23 cellular contexts compared by ENCODE assay signal in the genomic region with DNA sequence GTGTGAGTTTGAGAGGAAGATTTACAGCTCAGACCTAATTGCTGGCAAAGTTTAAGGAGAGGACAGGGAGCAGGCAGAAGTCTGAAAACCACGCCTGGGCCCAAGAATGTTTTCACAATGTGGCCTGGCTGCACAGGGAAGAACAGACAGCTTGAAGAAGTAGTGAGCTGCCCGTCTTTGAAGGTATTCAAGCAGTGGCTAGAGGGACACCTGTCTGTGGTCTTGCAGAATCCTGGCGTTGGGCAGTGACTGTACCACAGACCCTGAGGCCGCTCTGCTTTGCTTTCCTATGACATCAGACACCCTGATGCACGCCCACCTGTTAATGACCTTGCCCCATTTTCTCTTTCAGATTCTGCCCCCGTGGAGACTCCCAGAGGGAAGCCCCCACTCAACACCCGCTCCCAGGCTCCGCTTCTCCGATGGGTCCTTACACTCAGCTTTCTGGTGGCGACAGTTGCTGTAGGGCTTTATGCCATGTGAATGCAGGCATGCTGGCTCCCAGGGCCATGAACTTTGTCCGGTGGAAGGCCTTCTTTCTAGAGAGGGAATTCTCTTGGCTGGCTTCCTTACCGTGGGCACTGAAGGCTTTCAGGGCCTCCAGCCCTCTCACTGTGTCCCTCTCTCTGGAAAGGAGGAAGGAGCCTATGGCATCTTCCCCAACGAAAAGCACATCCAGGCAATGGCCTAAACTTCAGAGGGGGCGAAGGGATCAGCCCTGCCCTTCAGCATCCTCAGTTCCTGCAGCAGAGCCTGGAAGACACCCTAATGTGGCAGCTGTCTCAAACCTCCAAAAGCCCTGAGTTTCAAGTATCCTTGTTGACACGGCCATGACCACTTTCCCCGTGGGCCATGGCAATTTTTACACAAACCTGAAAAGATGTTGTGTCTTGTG. TPM values are rescaled to one million over a fixed set of nuclear protein-coding genes. Genes with fewer than 3 reads are reported as not detected.
DNase-seq lines count a peak whose midpoint lies in the region; ATAC-seq, FAIRE-seq and TF ChIP-seq lines count a peak whose summit lies in the region.
"Had no signal": no experiment of that assay in that cellular context is flagged by ENCODE, and none has a peak within 500 bp of the region (broad histone marks: within the 10 kb centered on the region; RNA-seq: fewer than 3 reads in every experiment).

No MANE protein-coding gene starts in this region.

- no peak for FAIRE-seq in GM12878 (lab: Jason Lieb, UNC)
- FAIRE-seq: G401.6, H54 had no signal

- intact Hi-C loops in GM12878 (cut with micrococcal nuclease; ENCODE audit: unreplicated experiment) = no loop called here
- intact Hi-C loops in testis (cut with DNase I; ENCODE audit: low total_unique reads) = no loop called here
- intact Hi-C loops in CD4-positive, alpha-beta T cell (cut with DNase I, micrococcal nuclease) = no loop called here

- H3K36me3 Mint-ChIP-seq in CD4-positive, alpha-beta T cell (ENCODE audit: low read depth) = no peaks in the 10 kb centered on the region

- H3K36me3 ChIP-seq in HEK293 (ENCODE audit: control insufficient read depth in 2 of 2, insufficient read depth in 1 of 2, low read length in 2 of 2) (peaks cover 0 to 43% of the 10 kb centered on the region in 2 experiments; a peak in 2 of 3 replicates), GM12878 (ENCODE audit: control insufficient read depth in 2 of 2, insufficient read depth in 2 of 2, low read length in 1 of 2) (peaks cover 8 to 9% of the 10 kb centered on the region in 2 experiments; a peak in 3 of 4 replicates), testis (ENCODE audit: low read depth, missing control alignments) (no peaks in the 10 kb centered on the region)

- RAD21 ChIA-PET in GM12878 (lab: Charles Lee; ENCODE audit: unreplicated experiment) = interaction anchor here (1.1 to 1.7 kb wide), 6 partner anchors 8 to 42 kb away, joined by 4 to 10 read pairs (median 5); a partner anchor contains a TSS

- TF ChIP-seq POLR2A in GM12878 (IDR thresholded peaks at IDR 0.05; ENCODE audit: low read depth, low read length) = no peak
- TF ChIP-seq POLR2A in testis (IDR thresholded peaks at IDR 0.05) = no peak

- no peaks in the 10 kb centered on the region for H3K79me2 ChIP-seq in GM12878 (ENCODE audit: control insufficient read depth, insufficient read depth, low read length)

- H3K27me3 ChIP-seq in GM12878 (replicated peaks in 1 of 2; ENCODE audit: control insufficient read depth in 2 of 2, insufficient read depth in 2 of 2, low read length in 1 of 2) = no peaks in the 10 kb centered on the region
- no peaks in the 10 kb centered on the region for H3K27me3 ChIP-seq in testis
- H3K27me3 ChIP-seq in CD4-positive, alpha-beta T cell (ENCODE audit: control insufficient read depth, insufficient read depth, low read length) = no peaks in the 10 kb centered on the region
- H3K27me3 ChIP-seq: MG63, neutrophil, tibial nerve had no signal

- H4K20me1 ChIP-seq in GM12878 (ENCODE audit: control insufficient read depth, insufficient read depth) = no peaks in the 10 kb centered on the region

- H3K27me3 Mint-ChIP-seq in CD4-positive, alpha-beta T cell = no peaks in the 10 kb centered on the region

- no peaks in the 10 kb centered on the region for H3K9me3 ChIP-seq in HEK293 (ENCODE audit: control insufficient read depth, insufficient read depth, low read depth, low read length)
- H3K9me3 ChIP-seq in GM12878 (replicated peaks; ENCODE audit: control insufficient read depth, insufficient read depth, low read length) = no peaks in the 10 kb centered on the region
- no peaks in the 10 kb centered on the region for H3K9me3 ChIP-seq in testis
- no peaks in the 10 kb centered on the region for H3K9me3 ChIP-seq in CD4-positive, alpha-beta T cell (ENCODE audit: control insufficient read depth, low read length)
- H3K9me3 ChIP-seq: MG63, neutrophil, tibial nerve had no signal

- in situ Hi-C loops in GM12878 (cut with MboI) = loop anchor here (25.0 kb wide), 1 partner anchor 1819 kb away; a partner anchor contains a TSS

- TF ChIP-seq CTCF in HEK293 (tag by site-specific recombination; IDR thresholded peaks at IDR 0.05) (no peak), GM12878 (IDR thresholded peaks at IDR 0.05 in 2 of 3, conservative IDR thresholded peaks at IDR 0.05 in 1 of 3; ENCODE audit: control insufficient read depth in 2 of 3, extremely low read depth in 1 of 3, insufficient read depth in 1 of 3, low read depth in 3 of 3, low read length in 3 of 3) (no peak), testis (IDR thresholded peaks at IDR 0.05) (no peak)
- no peak for TF ChIP-seq CTCF in CD4-positive, alpha-beta T cell (IDR thresholded peaks at IDR 0.05)

- no peaks in the 10 kb centered on the region for H3K4me1 Mint-ChIP-seq in CD4-positive, alpha-beta T cell (ENCODE audit: low read depth)

- SMC1A ChIA-PET in GM12878 (lab: Charles Lee; ENCODE audit: uncharacterized antibody, unreplicated experiment) = interaction anchor here (1.0 to 3.5 kb wide), 5 partner anchors 9 to 30 kb away, joined by 3 to 27 read pairs (median 5); no protein-coding TSS in a partner anchor

- POLR2A ChIA-PET in HEK293 (lab: Yijun Ruan, JAX) = interaction anchor here (1.0 kb wide), 1 partner anchor 10 kb away, joined by 4 read pairs; no protein-coding TSS in a partner anchor
- POLR2A ChIA-PET in GM12878 (lab: Charles Lee) = interaction anchor here (1.2 to 2.1 kb wide), 6 partner anchors 11 to 39 kb away, joined by 4 to 14 read pairs (median 6); a partner anchor contains a TSS
- POLR2A ChIA-PET in CD4-positive, alpha-beta T cell (lab: Charles Lee) = no interaction called here

- CTCF ChIA-PET in HEK293 (lab: Yijun Ruan, JAX) = interaction anchor here (0.6 kb wide), 1 partner anchor 44 kb away, joined by 4 read pairs; no protein-coding TSS in a partner anchor
- CTCF ChIA-PET in GM12878 (lab: Yijun Ruan, JAX) = interaction anchor here (0.8 to 1.4 kb wide), 5 partner anchors 10 to 38 kb away, joined by 3 to 13 read pairs (median 4); no protein-coding TSS in a partner anchor
- CTCF ChIA-PET in CD4-positive, alpha-beta T cell (lab: Charles Lee) = no interaction called here

- 89% methylated on average over 16 of the region's 16 CpGs for WGBS in GM12878 (ENCODE audit: insufficient coverage, insufficient replicate concordance, low lambda C conversion rate, missing lambda C conversion rate)
- 44 to 68% methylated on average over 14 to 16 of the region's 16 CpGs for WGBS in testis, 2 donors

- no peak overlapping the region for H3K4me3 Mint-ChIP-seq in CD4-positive, alpha-beta T cell

- no peak overlapping the region for H3K4me2 ChIP-seq in GM12878 (ENCODE audit: control insufficient read depth, insufficient read depth)

- H3K9me3 Mint-ChIP-seq in CD4-positive, alpha-beta T cell = no peaks in the 10 kb centered on the region

- H3K4me1 ChIP-seq in HEK293 (ENCODE audit: control insufficient read depth, insufficient read depth, low read length) (peaks cover 10% of the 10 kb centered on the region), GM12878 (ENCODE audit: control insufficient read depth, insufficient read depth, low read length) (peaks cover 26% of the 10 kb centered on the region), testis (peaks cover 35% of the 10 kb centered on the region)

- no peak for TF ChIP-seq EP300 in GM12878 (IDR thresholded peaks at IDR 0.05; ENCODE audit: borderline replicate concordance in 1 of 2, control insufficient read depth in 1 of 2, low read depth in 2 of 2, low read length in 2 of 2)

- H2AFZ ChIP-seq in GM12878 (ENCODE audit: control insufficient read depth, low read depth, low read length) = peak overlapping the region; percentile 29; the same call in 1 of the 2 replicates

- H3K27ac ChIP-seq in HEK293 (ENCODE audit: extremely low read depth, low read depth, low read length) = no peak overlapping the region
- peak overlapping the region; percentile 28; the same call in 1 of the 2 replicates for H3K27ac ChIP-seq in GM12878 (ENCODE audit: control insufficient read depth, insufficient read depth)
- H3K27ac ChIP-seq in testis = peak overlapping the region; percentile 76 to 81
- H3K27ac ChIP-seq in CD4-positive, alpha-beta T cell (ENCODE audit: low read depth, low read length) = no peak overlapping the region
- H3K27ac ChIP-seq: coronary artery, epithelial cell of prostate, neutrophil, tibial nerve had no signal

- DNase-seq in GM12878 (ENCODE audit: low read depth, low spot score) = no peak
- DNase-seq in myocyte (ENCODE audit: low read depth) = peak; percentile 62
- DNase-seq in testis = no peak
- no peak for DNase-seq in NCI-H345 (lab: John Stamatoyannopoulos, UW)
- DNase-seq in CD4-positive, alpha-beta T cell = no peak
- no peak for DNase-seq in NCI-H526 treated with DMSO at 0.1 percent for 48 hours (lab: John Stamatoyannopoulos, UW)
- DNase-seq: foreskin melanocyte; MG63; NCI-H1436 treated with DMSO at 0.1 percent for 48 hours; NCI-H2171 treated with DMSO at 0.1 percent for 48 hours; NCI-H774; RPMI8226; stimulated activated CD4-positive, alpha-beta T cell treated with anti-CD3 and anti-CD28 coated beads, Interleukin-12 subunit alpha, Interleukin-12 subunit beta, amount 100 ng/mL, for 4 hours; T-helper 9 cell had no signal

- no peak overlapping the region for H3K27ac Mint-ChIP-seq in CD4-positive, alpha-beta T cell

- ATAC-seq in GM12878 (no peak), GM18520 (IDR thresholded peaks at IDR 0.05; ENCODE audit: unreplicated experiment) (no peak)
- no peak for ATAC-seq in CD4-positive, alpha-beta T cell (ENCODE audit: poor library complexity)
- ATAC-seq: SK-N-SH treated with all-trans-retinoic acid at 6 μM for 48 hours had no signal

- H3K9ac ChIP-seq in GM12878 (ENCODE audit: control insufficient read depth, insufficient read depth, low read length) = no peak overlapping the region

- no TSS peak for BruUV-seq in GM12878 (replicated peaks; lab: Mats Ljungman, UMichigan)

- TF ChIP-seq RAD21 in GM12878 (IDR thresholded peaks at IDR 0.05; ENCODE audit: insufficient read depth, low read depth, low read length) = no peak

- H3K4me3 ChIP-seq in HEK293 (ENCODE audit: low read depth, low read length) (no peak overlapping the region), GM12878 (no peak overlapping the region), testis (no peak overlapping the region)
- H3K4me3 ChIP-seq: coronary artery, MG63, tibial nerve had no signal

RNA-seq across cellular contexts. Expression of a gene that starts 6.6 kb away (rescaled TPM):
- 242 and 271 TPM in 2 replicates for total RNA-seq in GM12878 (2013; cell fraction: nucleolus; rRNA removed)
- 251 and 253 TPM in 2 replicates for total RNA-seq in GM12878 (2014; rRNA removed)
- 84.6 and 100 TPM in 2 replicates for total RNA-seq in GM12878 (2014; rRNA removed; fragmentation: Illumina TruSeq; extraction: Trizol)
- total RNA-seq in GM12878 (2021) = 277 and 301 TPM in 2 replicates
- 32.5 TPM for polyA plus RNA-seq in GM12878 (2011; ENCODE audit: low read depth)
- polyA plus RNA-seq in GM12878 (2011; rRNA removed) = 97.8 and 186 TPM in 2 replicates
- 163 and 222 TPM in 2 replicates for polyA plus RNA-seq in GM12878 (2011; cell fraction: cytosol; rRNA removed)
- 384 and 412 TPM in 2 replicates for polyA plus RNA-seq in GM12878 (2011; cell fraction: nucleus; rRNA removed)
- polyA plus RNA-seq in GM12878 (2012) = 85.2 and 127 TPM in 2 replicates
- polyA plus RNA-seq in GM12878 (2014; fragmentation: Illumina TruSeq; extraction: Trizol) = 35.9 and 98.0 TPM in 2 replicates
- 10 to 100 TPM; 14.1 to 22.1 TPM for polyA plus RNA-seq in GM12878 (2014; fragmentation: Nextera tagmentation; extraction: Ambion mirVana)
- 142 and 197 TPM in 2 replicates for polyA plus RNA-seq in GM12878 (2014; rRNA removed)
- polyA plus RNA-seq in GM12878 (2016; fragmentation: Nextera tagmentation; extraction: Ambion mirVana) = 100 to 1,000 TPM; 348 to 360 TPM
- 280 and 293 TPM in 2 replicates for polyA minus RNA-seq in GM12878 (2011; rRNA and poly(A)+ RNA removed)
- 86.7 and 136 TPM in 2 replicates for polyA minus RNA-seq in GM12878 (2011; cell fraction: cytosol; rRNA and poly(A)+ RNA removed)
- 114 and 175 TPM in 2 replicates for polyA minus RNA-seq in GM12878 (2011; cell fraction: nucleus; rRNA and poly(A)+ RNA removed)
- 5.4 and 12.1 TPM in 2 replicates for total RNA-seq in myocyte
- 5.0 TPM for polyA plus RNA-seq in myocyte (2012)
- 10 to 100 TPM; 34.3 to 49.6 TPM for total RNA-seq in testis
- 42.1 TPM for polyA plus RNA-seq in testis (ENCODE audit: insufficient read depth, low read depth, low replicate concordance)
- 10 to 100 TPM; 21.6 to 22.6 TPM for total RNA-seq in CD4-positive, alpha-beta T cell

RNA-seq across cellular contexts. Expression of a gene that starts 12.5 kb away (rescaled TPM):
- total RNA-seq in GM12878 (2013; cell fraction: nucleolus; rRNA removed) = 7.3 and 7.5 TPM in 2 replicates
- total RNA-seq in GM12878 (2014; rRNA removed) = 17.5 and 24.1 TPM in 2 replicates
- total RNA-seq in GM12878 (2014; rRNA removed; fragmentation: Illumina TruSeq; extraction: Trizol) = 9.9 and 12.5 TPM in 2 replicates
- total RNA-seq in GM12878 (2021) = 20.2 and 21.9 TPM in 2 replicates
- 9.7 TPM for polyA plus RNA-seq in GM12878 (2011; ENCODE audit: low read depth)
- 15.8 and 36.7 TPM in 2 replicates for polyA plus RNA-seq in GM12878 (2011; rRNA removed)
- 55.4 and 56.2 TPM in 2 replicates for polyA plus RNA-seq in GM12878 (2011; cell fraction: cytosol; rRNA removed)
- 31.5 and 37.5 TPM in 2 replicates for polyA plus RNA-seq in GM12878 (2011; cell fraction: nucleus; rRNA removed)
- 9.3 and 19.2 TPM in 2 replicates for polyA plus RNA-seq in GM12878 (2012)
- 9.9 and 18.3 TPM in 2 replicates for polyA plus RNA-seq in GM12878 (2014; fragmentation: Illumina TruSeq; extraction: Trizol)
- polyA plus RNA-seq in GM12878 (2014; fragmentation: Nextera tagmentation; extraction: Ambion mirVana) = 1 to 10 TPM; 1.5 to 2.4 TPM
- 22.9 and 30.6 TPM in 2 replicates for polyA plus RNA-seq in GM12878 (2014; rRNA removed)
- polyA plus RNA-seq in GM12878 (2016; fragmentation: Nextera tagmentation; extraction: Ambion mirVana) = 10 to 100 TPM; 16.9 to 19.3 TPM
- 13.0 and 30.4 TPM in 2 replicates for polyA minus RNA-seq in GM12878 (2011; rRNA and poly(A)+ RNA removed)
- polyA minus RNA-seq in GM12878 (2011; cell fraction: cytosol; rRNA and poly(A)+ RNA removed) = 10.2 and 10.8 TPM in 2 replicates
- polyA minus RNA-seq in GM12878 (2011; cell fraction: nucleus; rRNA and poly(A)+ RNA removed) = 7.7 and 15.9 TPM in 2 replicates
- total RNA-seq in myocyte = 35.8 and 60.0 TPM in 2 replicates
- polyA plus RNA-seq in myocyte (2012) = 20.2 TPM
- 10 to 100 TPM; 22.0 to 35.2 TPM for total RNA-seq in testis
- polyA plus RNA-seq in testis (ENCODE audit: insufficient read depth, low read depth, low replicate concordance) = 37.8 TPM
- total RNA-seq in CD4-positive, alpha-beta T cell = 1 to 10 TPM; 1.1 to 1.5 TPM

Comparison
In these comparisons a context has a peak if more than half of its experiments do, and no peak if none do; other contexts are left out.
1. H3K27ac ChIP-seq: peak in GM12878 (single experiment) and testis (2 of 2); none in HEK293 (single experiment) and CD4-positive, alpha-beta T cell (single experiment).